In genomic region chr5:180860273-180860886, GRCh38 we compare ENCODE assay signal across 8 cellular contexts. TPM values are rescaled to one million over a fixed set of nuclear protein-coding genes. Genes with fewer than 3 reads are reported as not detected.
DNase-seq lines count a peak whose midpoint lies in the region; ATAC-seq and TF ChIP-seq lines count a peak whose summit lies in the region.

No MANE protein-coding gene starts in this region.

- peak; percentile 42 for ATAC-seq in GM21390 (IDR thresholded peaks at IDR 0.05; ENCODE audit: unreplicated experiment)

- peak; percentile 60 for DNase-seq in G401 (ENCODE audit: low spot score)
- DNase-seq in HT-29 (ENCODE audit: low spot score), result peak; percentile 51
- peak; percentile 80 for DNase-seq in RPMI8226
- DNase-seq in astrocyte of the cerebellum (ENCODE audit: low read depth), result no peak
- DNase-seq in iris pigment epithelial cell (ENCODE audit: low read depth), result peak; percentile 30
- DNase-seq in stimulated activated CD4-positive, alpha-beta T cell treated with anti-CD3 and anti-CD28 coated beads, Interleukin-2, amount 100 ng/mL, for 4 hours (ENCODE audit: low read depth), result peak; percentile 37
- DNase-seq in foreskin melanocyte, result no peak

- TF ChIP-seq CTCF in astrocyte of the cerebellum (IDR thresholded peaks at IDR 0.05; ENCODE audit: low read depth, low read length, missing control alignments), result no peak

- H3K4me3 ChIP-seq in astrocyte of the cerebellum (ENCODE audit: low read depth, low read length), result peak overlapping the region; percentile 78

- in situ Hi-C loops in G401 (cut with HindIII; ENCODE audit: low sequenced_read_pairs) (no loop called here), astrocyte of the cerebellum (cut with HindIII; ENCODE audit: low sequenced_read_pairs) (no loop called here)

RNA-seq across cellular contexts. Expression of gene ZFP62, which starts 0.7 kb away (rescaled TPM):
- total RNA-seq in G401 (2014; rRNA removed; shearing (Covaris generic)), result 33.0 and 37.9 TPM in 2 replicates
- 9.9 and 15.9 TPM in 2 replicates for total RNA-seq in HT-29 (2014; rRNA removed; shearing (Covaris generic))

RNA-seq across cellular contexts. Expression of gene BTNL8, which starts 38.6 kb away (rescaled TPM):
- total RNA-seq in G401 (2014; rRNA removed; shearing (Covaris generic)), result not detected in 2 replicates
- total RNA-seq in HT-29 (2014; rRNA removed; shearing (Covaris generic)), result 0.13 and 1.0 TPM in 2 replicates

RNA-seq across cellular contexts. Expression of gene MGAT1, which starts 57.8 kb away (rescaled TPM):
- total RNA-seq in G401 (2014; rRNA removed; shearing (Covaris generic)), result 207 and 258 TPM in 2 replicates
- 96.1 and 102 TPM in 2 replicates for total RNA-seq in HT-29 (2014; rRNA removed; shearing (Covaris generic))

Comparison
In these comparisons a context has a peak if more than half of its experiments do, and no peak if none do; other contexts are left out.
1. DNase-seq: peak in G401 (single experiment), HT-29 (single experiment), RPMI8226 (single experiment), iris pigment epithelial cell (single experiment) and stimulated activated CD4-positive, alpha-beta T cell treated with anti-CD3 and anti-CD28 coated beads, Interleukin-2, amount 100 ng/mL, for 4 hours (single experiment); none in astrocyte of the cerebellum (single experiment) and foreskin melanocyte (single experiment).